ENCODE assay signal across 1 cellular context in the genomic region with DNA sequence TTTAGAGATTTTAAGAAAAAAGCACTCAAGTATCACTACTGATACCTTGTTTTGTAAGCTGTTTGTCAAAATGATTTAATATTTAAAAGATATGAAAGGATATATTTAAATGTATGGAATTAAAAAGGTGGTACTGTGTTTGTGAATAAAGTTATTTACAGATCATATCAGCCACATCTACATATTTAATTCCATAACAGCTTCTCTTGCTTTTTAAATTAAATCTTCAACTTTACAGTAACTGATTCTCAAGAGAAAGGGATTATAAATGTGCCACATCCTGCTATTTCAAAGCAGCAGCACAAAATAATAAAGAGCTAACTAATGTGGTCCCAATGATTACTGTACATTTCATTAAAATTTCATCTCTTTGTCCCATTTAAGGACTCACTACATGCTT.
TF ChIP-seq lines count a peak whose summit lies in the region.

No MANE protein-coding gene starts in this region.

TF ChIP-seq in SK-N-SH, 30 proteins besides CTCF, POLR2A, EP300 and RAD21 (continued from another document):
- TF ChIP-seq FOXM1 (IDR thresholded peaks at IDR 0.05; ENCODE audit: low read depth), result no peak
- no peak for TF ChIP-seq EZH2phosphoT487 (IDR thresholded peaks at IDR 0.05; ENCODE audit: borderline replicate concordance, low read depth)
- no peak for TF ChIP-seq RFX5 (IDR thresholded peaks at IDR 0.05; ENCODE audit: low read length)
- no peak for TF ChIP-seq SIN3A (IDR thresholded peaks at IDR 0.05; ENCODE audit: borderline replicate concordance, low read depth, low read length)
- no peak for TF ChIP-seq FOXJ3 (CRISPR knock-in tag; IDR thresholded peaks at IDR 0.05)
- TF ChIP-seq, protein P1, sequence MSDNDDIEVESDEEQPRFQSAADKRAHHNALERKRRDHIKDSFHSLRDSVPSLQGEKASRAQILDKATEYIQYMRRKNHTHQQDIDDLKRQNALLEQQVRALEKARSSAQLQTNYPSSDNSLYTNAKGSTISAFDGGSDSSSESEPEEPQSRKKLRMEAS (IDR thresholded peaks at IDR 0.05; ENCODE audit: low read depth), result no peak
- no peak for TF ChIP-seq USF1 (IDR thresholded peaks at IDR 0.05; ENCODE audit: borderline replicate concordance, low read depth)
- TF ChIP-seq RCOR1 (IDR thresholded peaks at IDR 0.05; ENCODE audit: low read length), result no peak
